ENCODE assay signal across 1 cellular context in the genomic region with DNA sequence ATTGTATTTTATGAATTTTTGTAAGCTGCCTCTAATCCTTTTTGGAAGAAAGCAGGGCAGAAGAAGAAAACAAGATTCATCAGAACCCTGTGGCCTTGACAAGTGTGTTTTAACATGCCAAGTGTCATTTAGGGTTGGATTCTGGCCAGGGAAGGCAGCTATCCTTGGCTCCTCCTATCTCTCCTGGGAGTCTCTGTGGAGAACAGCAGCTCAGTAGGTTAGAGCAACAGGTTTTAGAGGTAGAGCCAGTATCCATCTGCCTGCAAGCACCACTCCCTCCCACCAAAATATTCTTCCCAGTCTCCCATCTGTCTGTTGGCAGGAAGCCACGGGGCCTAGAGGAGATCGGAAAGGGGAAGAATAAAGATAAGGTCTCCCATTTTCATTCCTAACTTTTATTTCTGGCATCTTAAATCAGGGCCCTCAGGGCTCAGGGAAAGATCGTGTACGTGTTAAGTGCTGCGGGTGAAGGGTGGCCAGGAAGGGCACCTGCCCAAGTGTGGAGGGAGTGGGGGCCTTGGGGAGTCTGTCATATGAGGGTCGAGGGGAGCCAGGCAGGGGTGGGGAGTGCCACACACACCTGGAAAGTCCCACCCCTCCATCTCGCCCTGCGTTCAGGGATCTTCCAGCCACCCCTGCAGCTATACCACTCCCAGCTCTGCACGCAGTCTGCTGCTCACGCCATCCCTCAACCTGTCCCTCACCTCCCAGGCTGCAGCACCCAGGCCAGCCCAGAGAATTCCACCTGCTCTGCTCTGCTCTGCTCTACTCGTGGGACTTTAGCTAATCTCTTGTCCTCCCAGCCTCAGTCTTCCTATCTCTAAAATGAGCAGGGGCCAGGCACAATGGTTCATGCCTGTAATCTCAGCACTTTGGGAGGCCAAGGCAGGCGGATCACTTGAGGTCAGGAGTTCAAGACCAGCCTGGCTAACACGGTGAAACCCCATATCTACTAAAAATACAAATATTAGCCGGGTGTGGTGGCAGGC.
TF ChIP-seq lines count a peak whose summit lies in the region.

No MANE protein-coding gene starts in this region.

TF ChIP-seq in H1, 55 proteins besides CTCF, POLR2A, EP300 and RAD21:
- TF ChIP-seq ASH2L (IDR thresholded peaks at IDR 0.05; ENCODE audit: low read length) (no peak), RNF2 (IDR thresholded peaks at IDR 0.05; ENCODE audit: borderline replicate concordance, low read depth, low read length, missing control alignments, poor library complexity, severe bottlenecking) (no peak), TAF7 (optimal IDR thresholded peaks at IDR 0.05; ENCODE audit: borderline replicate concordance, low read depth, low read length) (no peak), CHD2 (IDR thresholded peaks at IDR 0.05; ENCODE audit: low read length) (no peak), CBX5 (IDR thresholded peaks at IDR 0.05; ENCODE audit: low read depth, low read length) (no peak), GABPA (IDR thresholded peaks at IDR 0.05; ENCODE audit: borderline replicate concordance, insufficient read depth, low read length) (no peak), JUN (IDR thresholded peaks at IDR 0.05; ENCODE audit: low read depth, low read length) (no peak), NANOG (IDR thresholded peaks at IDR 0.05; ENCODE audit: insufficient read depth, low read depth, low read length, poor library complexity, severe bottlenecking) (no peak), POLR2AphosphoS5 (IDR thresholded peaks at IDR 0.05; ENCODE audit: low read depth, low read length) (no peak), HDAC2 (IDR thresholded peaks at IDR 0.05; ENCODE audit: borderline replicate concordance in 1 of 2, low read depth in 2 of 2, low read length in 2 of 2) (no peak), KDM4A (IDR thresholded peaks at IDR 0.05; ENCODE audit: low read depth, low read length, severe bottlenecking) (no peak), FOSL1 (IDR thresholded peaks at IDR 0.05; ENCODE audit: insufficient read depth, low read depth, low read length) (no peak), CTBP2 (IDR thresholded peaks at IDR 0.05; ENCODE audit: borderline replicate concordance, insufficient read depth, insufficient read length, low read length) (no peak), BACH1 (IDR thresholded peaks at IDR 0.05; ENCODE audit: low read length) (no peak), NRF1 (IDR thresholded peaks at IDR 0.05; ENCODE audit: low read depth, low read length) (no peak), BRCA1 (IDR thresholded peaks at IDR 0.05; ENCODE audit: low read depth, low read length) (no peak)
- TF ChIP-seq, protein P1, sequence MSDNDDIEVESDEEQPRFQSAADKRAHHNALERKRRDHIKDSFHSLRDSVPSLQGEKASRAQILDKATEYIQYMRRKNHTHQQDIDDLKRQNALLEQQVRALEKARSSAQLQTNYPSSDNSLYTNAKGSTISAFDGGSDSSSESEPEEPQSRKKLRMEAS (IDR thresholded peaks at IDR 0.05) = no peak
- TF ChIP-seq, protein P2, sequence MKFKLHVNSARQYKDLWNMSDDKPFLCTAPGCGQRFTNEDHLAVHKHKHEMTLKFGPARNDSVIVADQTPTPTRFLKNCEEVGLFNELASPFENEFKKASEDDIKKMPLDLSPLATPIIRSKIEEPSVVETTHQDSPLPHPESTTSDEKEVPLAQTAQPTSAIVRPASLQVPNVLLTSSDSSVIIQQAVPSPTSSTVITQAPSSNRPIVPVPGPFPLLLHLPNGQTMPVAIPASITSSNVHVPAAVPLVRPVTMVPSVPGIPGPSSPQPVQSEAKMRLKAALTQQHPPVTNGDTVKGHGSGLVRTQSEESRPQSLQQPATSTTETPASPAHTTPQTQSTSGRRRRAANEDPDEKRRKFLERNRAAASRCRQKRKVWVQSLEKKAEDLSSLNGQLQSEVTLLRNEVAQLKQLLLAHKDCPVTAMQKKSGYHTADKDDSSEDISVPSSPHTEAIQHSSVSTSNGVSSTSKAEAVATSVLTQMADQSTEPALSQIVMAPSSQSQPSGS (IDR thresholded peaks at IDR 0.05; ENCODE audit: low read length) = no peak
TF ChIP-seq in H1: peak in this region for 0.
